In genomic region chrX:48910926-48911406, GRCh38 we compare ENCODE assay signal across 6 cellular contexts. TPM values are rescaled to one million over a fixed set of nuclear protein-coding genes. Genes with fewer than 3 reads are reported as not detected.
A peak's percentile ranks its signal among the peaks of the same experiment; 100 is the strongest.
DNase-seq lines count a peak whose midpoint lies in the region.

No MANE protein-coding gene starts in this region.

- H4K91ac ChIP-seq in mesenchymal stem cell (ENCODE audit: low read length) = peak overlapping the region; percentile 83

- peak overlapping the region; percentile 93 for H3K27ac Mint-ChIP-seq in activated T-helper 1 cell treated with anti-CD3 and anti-CD28 coated beads, Interleukin-12 subunit alpha, Interleukin-12 subunit beta, Interleukin-2, Interleukin-4 antibody, amounts not matched to agents 30 ng/mL and 10 ng/mL and 1 ng/mL, durations not matched to agents 14 hours and 24 hours and 36 hours

- H3K27ac ChIP-seq in mesenchymal stem cell (ENCODE audit: low read length, poor library complexity, severe bottlenecking) = peak overlapping the region; percentile 58

- H3K27me3 Mint-ChIP-seq in activated T-helper 1 cell treated with anti-CD3 and anti-CD28 coated beads, Interleukin-12 subunit alpha, Interleukin-12 subunit beta, Interleukin-2, Interleukin-4 antibody, amounts not matched to agents 30 ng/mL and 10 ng/mL and 1 ng/mL, durations not matched to agents 14 hours and 24 hours and 36 hours (ENCODE audit: insufficient read depth) = no peaks in the 10 kb centered on the region

- intact Hi-C loops in activated T-helper 1 cell treated with anti-CD3 and anti-CD28 coated beads, Interleukin-12 subunit alpha, Interleukin-12 subunit beta, Interleukin-2, Interleukin-4 antibody, amounts not matched to agents 30 ng/mL and 10 ng/mL and 1 ng/mL, durations not matched to agents 14 hours and 24 hours and 36 hours (cut with micrococcal nuclease) = loop anchor here (1.0 to 10.0 kb wide), 2 partner anchors 14 to 254 kb away; partner anchors contain the start of genes MAGIX, PQBP1 and TIMM17B

- no peak overlapping the region for H2AK5ac ChIP-seq in mesenchymal stem cell (ENCODE audit: low read length, severe bottlenecking)

- peaks cover 3% of the 10 kb centered on the region for H3K9me3 ChIP-seq in mesenchymal stem cell (ENCODE audit: control insufficient read depth, low read length)

- peak overlapping the region in 1 of 2 experiments; percentile 70 for H3K18ac ChIP-seq in mesenchymal stem cell (ENCODE audit: low read depth in 1 of 2, low read length in 2 of 2)

- H3K23ac ChIP-seq in mesenchymal stem cell (ENCODE audit: low read length in 2 of 2) = no peak overlapping the region

- peak overlapping the region in 1 of 2 experiments; percentile 65 for H3K4ac ChIP-seq in mesenchymal stem cell (ENCODE audit: low read depth in 1 of 2, low read length in 2 of 2)

- H3K4me2 ChIP-seq in mesenchymal stem cell (ENCODE audit: low read length, poor library complexity, severe bottlenecking) = peak overlapping the region; percentile 33

- H3K4me1 Mint-ChIP-seq in activated T-helper 1 cell treated with anti-CD3 and anti-CD28 coated beads, Interleukin-12 subunit alpha, Interleukin-12 subunit beta, Interleukin-2, Interleukin-4 antibody, amounts not matched to agents 30 ng/mL and 10 ng/mL and 1 ng/mL, durations not matched to agents 14 hours and 24 hours and 36 hours (ENCODE audit: low read depth) = peaks cover 35% of the 10 kb centered on the region

- peak overlapping the region; percentile 93 for H3K9ac ChIP-seq in mesenchymal stem cell (ENCODE audit: low read length)

- peak overlapping the region; percentile 23 for H2BK15ac ChIP-seq in mesenchymal stem cell (ENCODE audit: low read depth, poor library complexity, severe bottlenecking)

- peaks cover 16% of the 10 kb centered on the region for H3K79me1 ChIP-seq in mesenchymal stem cell (replicated peaks; ENCODE audit: low read length, poor library complexity, severe bottlenecking)

- no peak overlapping the region for H2AFZ ChIP-seq in mesenchymal stem cell (ENCODE audit: low read depth, low read length)

- peak overlapping the region; percentile 82 for H4K8ac ChIP-seq in mesenchymal stem cell (ENCODE audit: low read length)

- peaks cover 7% of the 10 kb centered on the region for H3K4me1 ChIP-seq in mesenchymal stem cell (ENCODE audit: control insufficient read depth, insufficient read depth, low read depth, low read length)

- peak overlapping the region; percentile 5 for H2BK120ac ChIP-seq in mesenchymal stem cell (ENCODE audit: low read depth, low read length)

- H2BK5ac ChIP-seq in mesenchymal stem cell (ENCODE audit: low read depth, low read length, poor library complexity, severe bottlenecking) = no peak overlapping the region

- H3K36me3 Mint-ChIP-seq in activated T-helper 1 cell treated with anti-CD3 and anti-CD28 coated beads, Interleukin-12 subunit alpha, Interleukin-12 subunit beta, Interleukin-2, Interleukin-4 antibody, amounts not matched to agents 30 ng/mL and 10 ng/mL and 1 ng/mL, durations not matched to agents 14 hours and 24 hours and 36 hours (ENCODE audit: low read depth) = peaks cover 36% of the 10 kb centered on the region

- H3K9me3 Mint-ChIP-seq in activated T-helper 1 cell treated with anti-CD3 and anti-CD28 coated beads, Interleukin-12 subunit alpha, Interleukin-12 subunit beta, Interleukin-2, Interleukin-4 antibody, amounts not matched to agents 30 ng/mL and 10 ng/mL and 1 ng/mL, durations not matched to agents 14 hours and 24 hours and 36 hours = no peaks in the 10 kb centered on the region

- H3K14ac ChIP-seq in mesenchymal stem cell (ENCODE audit: low read length in 2 of 2) = no peak overlapping the region

- H3K4me3 Mint-ChIP-seq in activated T-helper 1 cell treated with anti-CD3 and anti-CD28 coated beads, Interleukin-12 subunit alpha, Interleukin-12 subunit beta, Interleukin-2, Interleukin-4 antibody, amounts not matched to agents 30 ng/mL and 10 ng/mL and 1 ng/mL, durations not matched to agents 14 hours and 24 hours and 36 hours = peak overlapping the region; percentile 98

- H3K36me3 ChIP-seq in H7 (replicated peaks; ENCODE audit: control insufficient read depth, insufficient read depth, low read length) = peaks cover 32% of the 10 kb centered on the region
- peaks cover 27 to 36% of the 10 kb centered on the region in 2 experiments for H3K36me3 ChIP-seq in mesenchymal stem cell (ENCODE audit: control insufficient read depth in 1 of 2, insufficient read depth in 2 of 2, low read depth in 1 of 2, low read length in 2 of 2)

- H3K27me3 ChIP-seq in H7 (ENCODE audit: control insufficient read depth, insufficient read depth, low read length) (no peaks in the 10 kb centered on the region), mesenchymal stem cell (ENCODE audit: control insufficient read depth in 1 of 2, insufficient read depth in 1 of 2, low read length in 2 of 2) (peaks cover 0 to 3% of the 10 kb centered on the region in 2 experiments)

- DNase-seq in H7 = no peak
- DNase-seq in activated T-helper 1 cell treated with anti-CD3 and anti-CD28 coated beads, Interleukin-12 subunit alpha, Interleukin-12 subunit beta, Interleukin-2, Interleukin-4 antibody, amounts not matched to agents 30 ng/mL and 10 ng/mL and 1 ng/mL, durations not matched to agents 14 hours and 24 hours and 36 hours (ENCODE audit: low spot score) = no peak
- DNase-seq in mesenchymal stem cell = no peak
- no peak for DNase-seq in COLO668 (lab: John Stamatoyannopoulos, UW; ENCODE audit: unreplicated experiment)
- DNase-seq in DMS 273 (lab: John Stamatoyannopoulos, UW; ENCODE audit: unreplicated experiment) = no peak
- no peak for DNase-seq in activated CD4-positive, alpha-beta T cell treated with anti-CD3 and anti-CD28 coated beads, Interleukin-2, amount 50 U/mL, for 48 hours

- H3K4me3 ChIP-seq in H7 (ENCODE audit: insufficient read depth, low read depth, low read length) = peak overlapping the region; percentile 73
- peak overlapping the region; percentile 82 to 88 for H3K4me3 ChIP-seq in mesenchymal stem cell (ENCODE audit: insufficient read depth in 1 of 2, low read depth in 1 of 2, low read length in 2 of 2)

- no peak overlapping the region for H2BK12ac ChIP-seq in mesenchymal stem cell (ENCODE audit: low read length in 2 of 2)

- WGBS in mesenchymal stem cell = 9% methylated on average over 12 of the region's 12 CpGs

RNA-seq across cellular contexts. Expression of gene SLC35A2, which starts 0.5 kb away (rescaled TPM):
- 12.0 and 12.3 TPM in 2 replicates for total RNA-seq in H7 (2014; rRNA removed; shearing (Covaris generic))
- 24.9 and 26.5 TPM in 2 replicates for total RNA-seq in activated T-helper 1 cell treated with anti-CD3 and anti-CD28 coated beads, Interleukin-12 subunit alpha, Interleukin-12 subunit beta, Interleukin-2, Interleukin-4 antibody, amounts not matched to agents 30 ng/mL and 10 ng/mL and 1 ng/mL, durations not matched to agents 14 hours and 24 hours and 36 hours
- polyA plus RNA-seq in mesenchymal stem cell (2013, experiment 1 of 2) = 38.4 TPM
- polyA plus RNA-seq in mesenchymal stem cell (2013, experiment 2 of 2) = 38.1 TPM

RNA-seq across cellular contexts. Expression of gene PIM2, which starts 7.9 kb away (rescaled TPM):
- 161 and 207 TPM in 2 replicates for total RNA-seq in H7 (2014; rRNA removed; shearing (Covaris generic))
- 475 and 478 TPM in 2 replicates for total RNA-seq in activated T-helper 1 cell treated with anti-CD3 and anti-CD28 coated beads, Interleukin-12 subunit alpha, Interleukin-12 subunit beta, Interleukin-2, Interleukin-4 antibody, amounts not matched to agents 30 ng/mL and 10 ng/mL and 1 ng/mL, durations not matched to agents 14 hours and 24 hours and 36 hours
- 11.0 TPM for polyA plus RNA-seq in mesenchymal stem cell (2013, experiment 1 of 2)
- polyA plus RNA-seq in mesenchymal stem cell (2013, experiment 2 of 2) = 10.8 TPM

RNA-seq across cellular contexts. Expression of gene PQBP1, which starts 13.2 kb away (rescaled TPM):
- total RNA-seq in H7 (2014; rRNA removed; shearing (Covaris generic)) = 30.2 and 39.8 TPM in 2 replicates
- 112 and 119 TPM in 2 replicates for total RNA-seq in activated T-helper 1 cell treated with anti-CD3 and anti-CD28 coated beads, Interleukin-12 subunit alpha, Interleukin-12 subunit beta, Interleukin-2, Interleukin-4 antibody, amounts not matched to agents 30 ng/mL and 10 ng/mL and 1 ng/mL, durations not matched to agents 14 hours and 24 hours and 36 hours
- polyA plus RNA-seq in mesenchymal stem cell (2013, experiment 1 of 2) = 69.7 TPM
- 66.1 TPM for polyA plus RNA-seq in mesenchymal stem cell (2013, experiment 2 of 2)

RNA-seq across cellular contexts. Expression of gene TIMM17B, which starts 13.4 kb away (rescaled TPM):
- 129 and 157 TPM in 2 replicates for total RNA-seq in H7 (2014; rRNA removed; shearing (Covaris generic))
- 72.2 and 72.3 TPM in 2 replicates for total RNA-seq in activated T-helper 1 cell treated with anti-CD3 and anti-CD28 coated beads, Interleukin-12 subunit alpha, Interleukin-12 subunit beta, Interleukin-2, Interleukin-4 antibody, amounts not matched to agents 30 ng/mL and 10 ng/mL and 1 ng/mL, durations not matched to agents 14 hours and 24 hours and 36 hours
- polyA plus RNA-seq in mesenchymal stem cell (2013, experiment 1 of 2) = 43.8 TPM
- polyA plus RNA-seq in mesenchymal stem cell (2013, experiment 2 of 2) = 44.4 TPM

RNA-seq across cellular contexts. Expression of gene OTUD5, which starts 46.4 kb away (rescaled TPM):
- 32.6 and 35.1 TPM in 2 replicates for total RNA-seq in H7 (2014; rRNA removed; shearing (Covaris generic))
- 84.1 and 84.8 TPM in 2 replicates for total RNA-seq in activated T-helper 1 cell treated with anti-CD3 and anti-CD28 coated beads, Interleukin-12 subunit alpha, Interleukin-12 subunit beta, Interleukin-2, Interleukin-4 antibody, amounts not matched to agents 30 ng/mL and 10 ng/mL and 1 ng/mL, durations not matched to agents 14 hours and 24 hours and 36 hours
- polyA plus RNA-seq in mesenchymal stem cell (2013, experiment 1 of 2) = 44.5 TPM
- 44.0 TPM for polyA plus RNA-seq in mesenchymal stem cell (2013, experiment 2 of 2)
